12 cellular contexts compared by ENCODE assay signal in genomic region chr14:55389330-55389729, GRCh38. TPM values are rescaled to one million over a fixed set of nuclear protein-coding genes. Genes with fewer than 3 reads are reported as not detected.
DNase-seq lines count a peak whose midpoint lies in the region; ATAC-seq lines count a peak whose summit lies in the region.
"Had no signal": no experiment of that assay in that cellular context is flagged by ENCODE, and none has a peak within 500 bp of the region (broad histone marks: within the 10 kb centered on the region; RNA-seq: fewer than 3 reads in every experiment).

No MANE protein-coding gene starts in this region.

- H3K4me1 ChIP-seq in skeletal muscle tissue (ENCODE audit: control insufficient read depth in 3 of 3, insufficient read depth in 3 of 3, low read length in 3 of 3): peaks cover 3 to 31% (median 9%) of the 10 kb centered on the region in 3 donors
- H3K4me1 ChIP-seq: suprapubic skin had no signal

- peak overlapping the region; percentile 12 for H3K27ac ChIP-seq in skeletal muscle tissue (ENCODE audit: low read depth, low read length)
- H3K27ac ChIP-seq: suprapubic skin had no signal

- H3K4me3 ChIP-seq in skeletal muscle tissue (ENCODE audit: low read length in 3 of 3): no peak overlapping the region
- H3K4me3 ChIP-seq: suprapubic skin had no signal

- no peaks in the 10 kb centered on the region for H3K27me3 ChIP-seq in skeletal muscle tissue (ENCODE audit: control insufficient read depth in 3 of 3, insufficient read depth in 3 of 3, low read length in 3 of 3)
- H3K27me3 ChIP-seq: suprapubic skin had no signal

- no peaks in the 10 kb centered on the region for H3K9me3 ChIP-seq in skeletal muscle tissue (ENCODE audit: control insufficient read depth in 3 of 3, low read length in 3 of 3)
- H3K9me3 ChIP-seq: suprapubic skin had no signal

- ATAC-seq in GM19397 (IDR thresholded peaks at IDR 0.05; ENCODE audit: unreplicated experiment): no peak
- ATAC-seq: HCT116 had no signal

- in situ Hi-C loops in SK-MEL-5 (cut with HindIII; ENCODE audit: low pct_unique_long_range_greater_than_20kb, low sequenced_read_pairs): no loop called here

- no peak overlapping the region for H3K9ac ChIP-seq in skeletal muscle tissue (ENCODE audit: low read depth in 1 of 3, low read length in 3 of 3)

- DNase-seq in GM03348 (ENCODE audit: low spot score) (peak; percentile 56), SK-MEL-5 (ENCODE audit: low read depth, low spot score) (peak; percentile 96), fibroblast of gingiva (ENCODE audit: low read depth) (peak; percentile 70), NCI-H1930 (lab: John Stamatoyannopoulos, UW) (no peak), T-helper 9 cell (no peak)
- DNase-seq: activated CD8-positive, alpha-beta memory T cell treated with anti-CD3 and anti-CD28 coated beads, Interleukin-2, amount 50 U/mL, for 48 hours; NCI-H1436; NCI-H526 had no signal

- H3K36me3 ChIP-seq in skeletal muscle tissue (ENCODE audit: control insufficient read depth in 3 of 3, insufficient read depth in 3 of 3, low read length in 3 of 3): peaks cover 13 to 25% (median 20%) of the 10 kb centered on the region in 3 donors

RNA-seq across cellular contexts. Expression of gene ATG14, which starts 22.3 kb away (rescaled TPM):
- total RNA-seq in SK-MEL-5 (2014; rRNA removed; shearing (Covaris generic)): 22.2 and 23.0 TPM in 2 replicates
- polyA plus RNA-seq in SK-MEL-5 (2015; cell fraction: cytosol; rRNA removed): 7.3 and 10.2 TPM in 2 replicates
- polyA plus RNA-seq in SK-MEL-5 (2015; cell fraction: nucleus; rRNA removed): 37.5 and 40.2 TPM in 2 replicates
- 14.6 TPM for total RNA-seq in skeletal muscle tissue

RNA-seq across cellular contexts. Expression of gene TBPL2, which starts 51.1 kb away (rescaled TPM):
- total RNA-seq in SK-MEL-5 (2014; rRNA removed; shearing (Covaris generic)): not detected in 2 replicates
- polyA plus RNA-seq in SK-MEL-5 (2015; cell fraction: cytosol; rRNA removed): not detected in 2 replicates
- not detected in 2 replicates for polyA plus RNA-seq in SK-MEL-5 (2015; cell fraction: nucleus; rRNA removed)
- not detected for total RNA-seq in skeletal muscle tissue
- total RNA-seq: suprapubic skin had no signal

Comparison
In these comparisons a context has a peak if more than half of its experiments do, and no peak if none do; other contexts are left out.
1. DNase-seq: peak in GM03348 (single experiment), SK-MEL-5 (single experiment) and fibroblast of gingiva (single experiment); none in NCI-H1930 (0 of 2) and T-helper 9 cell (single experiment).